Comparison of ENCODE assay signal across 31 cellular contexts in the genomic region with DNA sequence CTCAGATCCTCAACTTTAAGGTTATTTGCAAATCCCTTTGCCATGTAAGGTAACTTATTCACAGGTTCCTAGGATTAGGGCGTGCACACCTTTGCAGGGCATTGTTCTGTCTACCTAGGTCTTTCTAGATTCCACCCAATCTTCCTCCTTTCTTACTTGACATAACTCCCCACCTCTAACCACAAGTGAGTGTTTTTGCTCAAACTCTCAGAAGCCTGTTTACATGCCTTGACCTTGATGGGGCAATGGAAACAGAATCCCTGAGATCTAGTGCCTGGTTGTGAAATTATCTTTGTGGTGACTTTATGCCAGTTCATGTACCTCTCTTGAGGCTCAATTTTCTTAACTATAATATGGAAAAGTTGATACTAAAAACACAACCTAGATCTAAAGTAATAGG.
"Had no signal": no experiment of that assay in that cellular context is flagged by ENCODE, and none has a peak within 500 bp of the region (broad histone marks: within the 10 kb centered on the region; RNA-seq: fewer than 3 reads in every experiment).

No MANE protein-coding gene starts in this region.

- H3K9me3 Mint-ChIP-seq: activated B cell treated with CpG ODN at 0.5 μM for 24 hours; activated T-helper 17 cell treated with anti-CD3 and anti-CD28 coated beads, Interleukin-2, amount 50 U/mL, for 72 hours had no signal

- H3K4me3 Mint-ChIP-seq: activated B cell treated with CpG ODN at 0.5 μM for 24 hours; activated CD4-positive, alpha-beta memory T cell treated with anti-CD3 and anti-CD28 coated beads, Interleukin-2, amount 10 ng/mL, durations not matched to agents 7 days and 5 days; activated CD4-positive, alpha-beta T cell treated with anti-CD3 and anti-CD28 coated beads, Interleukin-2, amount 10 ng/mL, durations not matched to agents 7 days and 5 days; activated T-cell treated with anti-CD3 and anti-CD28 coated beads, Interleukin-2, amount 50 U/mL, for 4 hours; activated T-helper 17 cell treated with anti-CD3 and anti-CD28 coated beads, Interleukin-2, amount 50 U/mL, for 72 hours; brain; endodermal cell; T-helper 17 cell; T-helper 2 cell treated with Interferon-gamma antibody and Interleukin-4, amounts not matched to agents 5 μg/mL and 100 μg/mL, for 36 hours had no signal

- H3K4me1 Mint-ChIP-seq: activated CD4-positive, alpha-beta memory T cell treated with anti-CD3 and anti-CD28 coated beads, Interleukin-2, amount 10 ng/mL, durations not matched to agents 7 days and 5 days; activated T-helper 17 cell treated with anti-CD3 and anti-CD28 coated beads, Interleukin-2, amount 50 U/mL, for 72 hours had no signal

- H3K4me1 ChIP-seq: ascending aorta, breast epithelium, colonic mucosa, foreskin keratinocyte, gastrocnemius medialis, heart left ventricle had no signal

- H3K27ac ChIP-seq: ascending aorta, breast epithelium, cardiac muscle cell, colonic mucosa, foreskin keratinocyte, gastrocnemius medialis, heart left ventricle, WERI-Rb-1 had no signal

- H3K27me3 Mint-ChIP-seq: activated B cell treated with CpG ODN at 0.5 μM for 24 hours; activated CD4-positive, alpha-beta T cell treated with anti-CD3 and anti-CD28 coated beads, Interleukin-2, amount 10 ng/mL, durations not matched to agents 7 days and 5 days; activated naive CD8-positive, alpha-beta T cell; activated T-helper 17 cell treated with anti-CD3 and anti-CD28 coated beads, Interleukin-2, amount 50 U/mL, for 72 hours; T-helper 17 cell had no signal

- H3K36me3 Mint-ChIP-seq: activated naive CD8-positive, alpha-beta T cell had no signal

- H3K27me3 ChIP-seq: ascending aorta, breast epithelium, cardiac muscle cell, colonic mucosa, foreskin keratinocyte, gastrocnemius medialis, heart left ventricle had no signal

- DNase-seq: activated B cell treated with CpG ODN at 0.5 μM for 24 hours; activated CD4-positive, alpha-beta memory T cell treated with anti-CD3 and anti-CD28 coated beads, Interleukin-2, amount 10 ng/mL, durations not matched to agents 7 days and 5 days; activated CD4-positive, alpha-beta T cell treated with anti-CD3 and anti-CD28 coated beads, Interleukin-2, amount 10 ng/mL, durations not matched to agents 7 days and 5 days; activated CD4-positive, alpha-beta T cell treated with anti-CD3 and anti-CD28 coated beads, Interleukin-2, amount 50 U/mL, for 4 hours; activated effector memory CD4-positive, alpha-beta T cell treated with Interleukin-2 at 50 U/mL for 16 hours; activated gamma-delta T cell treated with Interleukin-2 at 50 U/mL for 16 hours; activated naive CD4-positive, alpha-beta T cell treated with anti-CD3 and anti-CD28 coated beads, Interleukin-2, amount 50 U/mL, for 16 hours; activated naive CD4-positive, alpha-beta T cell treated with Interleukin-2 at 50 U/mL for 16 hours; activated T-cell treated with anti-CD3 and anti-CD28 coated beads, Interleukin-2, amount 50 U/mL, for 4 hours; central memory CD4-positive, alpha-beta T cell; cerebellar nuclear complex; colonic mucosa; effector memory CD4-positive, alpha-beta T cell; endodermal cell; foreskin keratinocyte; gastrocnemius medialis; glutamatergic neuron; heart left ventricle; T-helper 1 cell; T-helper 17 cell; T1000; WERI-Rb-1 had no signal

- H3K9me3 ChIP-seq: ascending aorta, breast epithelium, colonic mucosa, gastrocnemius medialis had no signal

- H3K36me3 ChIP-seq: ascending aorta, breast epithelium, cardiac muscle cell, colonic mucosa, gastrocnemius medialis, heart left ventricle, WERI-Rb-1 had no signal

- H3K27ac Mint-ChIP-seq: activated B cell treated with CpG ODN at 0.5 μM for 24 hours; activated CD4-positive, alpha-beta memory T cell treated with anti-CD3 and anti-CD28 coated beads, Interleukin-2, amount 10 ng/mL, durations not matched to agents 7 days and 5 days; activated T-helper 17 cell treated with anti-CD3 and anti-CD28 coated beads, Interleukin-2, amount 50 U/mL, for 72 hours; brain; endodermal cell; T-helper 17 cell; T-helper 2 cell treated with Interferon-gamma antibody and Interleukin-4, amounts not matched to agents 5 μg/mL and 100 μg/mL, for 36 hours had no signal

- ATAC-seq: activated CD4-positive, CD25-positive, alpha-beta regulatory T cell treated with anti-CD3 and anti-CD28 coated beads, Interleukin-2, amount 50 U/mL, for 24 hours; activated T-cell treated with anti-CD3 and anti-CD28 coated beads, Interleukin-2, amount 50 U/mL, for 4 hours; activated T-helper 17 cell treated with anti-CD3 and anti-CD28 coated beads, Interleukin-2, amount 50 U/mL, for 72 hours; esophagus mucosa; foreskin keratinocyte; gastrocnemius medialis; heart left ventricle; T-helper 17 cell had no signal

- H3K4me3 ChIP-seq: ascending aorta, breast epithelium, cardiac muscle cell, colonic mucosa, gastrocnemius medialis, heart left ventricle had no signal
